In the genomic region with DNA sequence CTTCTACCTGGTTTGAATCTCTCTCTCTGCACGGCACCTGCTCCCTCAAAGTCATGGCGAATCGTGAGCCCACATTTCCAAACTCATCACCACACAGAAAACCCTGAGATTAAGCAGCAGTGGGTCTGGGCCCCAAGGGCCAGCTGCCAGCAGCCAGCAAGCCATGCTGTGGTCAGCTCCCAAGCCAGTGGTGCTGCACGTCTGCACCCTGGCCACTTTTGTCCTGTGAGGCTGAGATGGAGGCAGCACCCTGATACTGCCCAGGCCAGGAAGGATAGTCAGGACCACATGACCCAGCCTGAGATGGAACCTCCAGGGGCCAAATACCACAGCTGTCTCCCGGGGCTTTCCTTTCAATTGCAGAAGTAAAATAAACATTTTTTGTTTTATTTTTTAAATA, we compare ENCODE assay signal across 13 cellular contexts. TPM values are rescaled to one million over a fixed set of nuclear protein-coding genes. Genes with fewer than 3 reads are reported as not detected.
DNase-seq lines count a peak whose midpoint lies in the region; ATAC-seq and TF ChIP-seq lines count a peak whose summit lies in the region.
"Had no signal": no experiment of that assay in that cellular context is flagged by ENCODE, and none has a peak within 500 bp of the region (broad histone marks: within the 10 kb centered on the region; RNA-seq: fewer than 3 reads in every experiment).

No MANE protein-coding gene starts in this region.

- H3K4me3 ChIP-seq in liver (ENCODE audit: low read depth in 1 of 3, low read length in 3 of 3), result no peak overlapping the region
- H3K4me3 ChIP-seq in right lobe of liver, result no peak overlapping the region
- H3K4me3 ChIP-seq in lower lobe of right lung, result no peak overlapping the region
- H3K4me3 ChIP-seq in vagina, result no peak overlapping the region

- POLR2A ChIA-PET in WTC11 (lab: Charles Lee), result no interaction called here

- H3K27me3 ChIP-seq in liver (ENCODE audit: control insufficient read depth in 4 of 4, insufficient read depth in 4 of 4, low read length in 3 of 4) (no peaks in the 10 kb centered on the region), right lobe of liver (no peaks in the 10 kb centered on the region), lower lobe of right lung (ENCODE audit: low read depth) (no peaks in the 10 kb centered on the region), vagina (no peaks in the 10 kb centered on the region)
- H3K27me3 ChIP-seq: heart left ventricle had no signal

- no peak for TF ChIP-seq RAD21 in liver (IDR thresholded peaks at IDR 0.05)

- H3K36me3 ChIP-seq in liver (ENCODE audit: control insufficient read depth in 4 of 4, insufficient read depth in 3 of 4, low read depth in 1 of 4, low read length in 3 of 4) (no peaks in the 10 kb centered on the region), right lobe of liver (no peaks in the 10 kb centered on the region), lower lobe of right lung (no peaks in the 10 kb centered on the region), vagina (no peaks in the 10 kb centered on the region)

- 80% methylated on average over 5 of the region's 5 CpGs for WGBS in liver
- 50% methylated on average over 2 of the region's 5 CpGs for WGBS in right lobe of liver (ENCODE audit: insufficient coverage, low coverage, low lambda C conversion rate, missing lambda C conversion rate)

- no peak for DNase-seq in right lobe of liver
- no peak for DNase-seq in activated T-helper 1 cell treated with anti-CD3 and anti-CD28 coated beads, Interleukin-12 subunit alpha, Interleukin-12 subunit beta, Interleukin-2, Interleukin-4 antibody, amounts not matched to agents 30 ng/mL and 10 ng/mL and 1 ng/mL, durations not matched to agents 14 hours and 24 hours and 36 hours (ENCODE audit: low spot score)
- DNase-seq in lower lobe of right lung, result no peak
- DNase-seq in vagina (ENCODE audit: extremely low spot score in 2 of 2), result no peak
- no peak for DNase-seq in 8988T
- DNase-seq in WTC11 (ENCODE audit: low spot score), result no peak
- DNase-seq in activated gamma-delta T cell treated with Interleukin-2 at 50 U/mL for 16 hours, result no peak
- DNase-seq: heart left ventricle, KBM-7, left ventricle myocardium superior, NCI-H187 treated with DMSO at 0.1 percent for 48 hours, occipital lobe had no signal

- TF ChIP-seq POLR2A in right lobe of liver (IDR thresholded peaks at IDR 0.05) (no peak), vagina (IDR thresholded peaks at IDR 0.05) (no peak)

- no peaks in the 10 kb centered on the region for H3K27me3 Mint-ChIP-seq in activated T-helper 1 cell treated with anti-CD3 and anti-CD28 coated beads, Interleukin-12 subunit alpha, Interleukin-12 subunit beta, Interleukin-2, Interleukin-4 antibody, amounts not matched to agents 30 ng/mL and 10 ng/mL and 1 ng/mL, durations not matched to agents 14 hours and 24 hours and 36 hours (ENCODE audit: insufficient read depth)
- H3K27me3 Mint-ChIP-seq in WTC11 (ENCODE audit: low read depth), result 0 out of 2 replicates have a peak, but pooled peaks cover under 1% of the 10 kb centered on the region

- intact Hi-C loops in right lobe of liver (cut with DNase I), result no loop called here
- intact Hi-C loops in activated T-helper 1 cell treated with anti-CD3 and anti-CD28 coated beads, Interleukin-12 subunit alpha, Interleukin-12 subunit beta, Interleukin-2, Interleukin-4 antibody, amounts not matched to agents 30 ng/mL and 10 ng/mL and 1 ng/mL, durations not matched to agents 14 hours and 24 hours and 36 hours (cut with micrococcal nuclease), result loop anchor here (2.0 to 10.0 kb wide), 3 partner anchors 27 to 911 kb away; no protein-coding TSS in a partner anchor
- intact Hi-C loops in lower lobe of right lung (cut with DNase I), result no loop called here
- intact Hi-C loops in vagina (cut with DNase I), result no loop called here

- ATAC-seq in right lobe of liver (no peak), lower lobe of right lung (no peak), WTC11 (no peak)
- ATAC-seq: heart left ventricle, left ventricle myocardium superior had no signal

- no peak for TF ChIP-seq CTCF in liver (IDR thresholded peaks at IDR 0.05; ENCODE audit: low read depth, low read length, missing input control)
- TF ChIP-seq CTCF in right lobe of liver (IDR thresholded peaks at IDR 0.05), result no peak
- TF ChIP-seq CTCF in lower lobe of right lung (IDR thresholded peaks at IDR 0.05), result no peak
- TF ChIP-seq CTCF in vagina (IDR thresholded peaks at IDR 0.05), result no peak
- TF ChIP-seq CTCF in WTC11 (IDR thresholded peaks at IDR 0.05), result no peak

- H3K9ac ChIP-seq in liver (ENCODE audit: low read depth in 1 of 2, low read length in 2 of 2), result no peak overlapping the region

- H3K9me3 ChIP-seq in liver (ENCODE audit: control insufficient read depth in 4 of 4, low read length in 3 of 4) (no peaks in the 10 kb centered on the region), right lobe of liver (no peaks in the 10 kb centered on the region), lower lobe of right lung (no peaks in the 10 kb centered on the region), vagina (no peaks in the 10 kb centered on the region)
- H3K9me3 ChIP-seq: heart left ventricle had no signal

- H3K36me3 Mint-ChIP-seq in activated T-helper 1 cell treated with anti-CD3 and anti-CD28 coated beads, Interleukin-12 subunit alpha, Interleukin-12 subunit beta, Interleukin-2, Interleukin-4 antibody, amounts not matched to agents 30 ng/mL and 10 ng/mL and 1 ng/mL, durations not matched to agents 14 hours and 24 hours and 36 hours (ENCODE audit: low read depth), result peaks cover 25% of the 10 kb centered on the region
- peaks cover 9% of the 10 kb centered on the region for H3K36me3 Mint-ChIP-seq in WTC11

- H3K4me3 Mint-ChIP-seq in activated T-helper 1 cell treated with anti-CD3 and anti-CD28 coated beads, Interleukin-12 subunit alpha, Interleukin-12 subunit beta, Interleukin-2, Interleukin-4 antibody, amounts not matched to agents 30 ng/mL and 10 ng/mL and 1 ng/mL, durations not matched to agents 14 hours and 24 hours and 36 hours, result peak overlapping the region; percentile 89
- H3K4me3 Mint-ChIP-seq in WTC11, result no peak overlapping the region

- peak overlapping the region; percentile 99 for H3K27ac Mint-ChIP-seq in activated T-helper 1 cell treated with anti-CD3 and anti-CD28 coated beads, Interleukin-12 subunit alpha, Interleukin-12 subunit beta, Interleukin-2, Interleukin-4 antibody, amounts not matched to agents 30 ng/mL and 10 ng/mL and 1 ng/mL, durations not matched to agents 14 hours and 24 hours and 36 hours
- H3K27ac Mint-ChIP-seq in WTC11, result no peak overlapping the region

- peaks cover 51% of the 10 kb centered on the region for H3K4me1 Mint-ChIP-seq in activated T-helper 1 cell treated with anti-CD3 and anti-CD28 coated beads, Interleukin-12 subunit alpha, Interleukin-12 subunit beta, Interleukin-2, Interleukin-4 antibody, amounts not matched to agents 30 ng/mL and 10 ng/mL and 1 ng/mL, durations not matched to agents 14 hours and 24 hours and 36 hours (ENCODE audit: low read depth)
- peaks cover 21% of the 10 kb centered on the region for H3K4me1 Mint-ChIP-seq in WTC11

- no peaks in the 10 kb centered on the region for H3K9me3 Mint-ChIP-seq in activated T-helper 1 cell treated with anti-CD3 and anti-CD28 coated beads, Interleukin-12 subunit alpha, Interleukin-12 subunit beta, Interleukin-2, Interleukin-4 antibody, amounts not matched to agents 30 ng/mL and 10 ng/mL and 1 ng/mL, durations not matched to agents 14 hours and 24 hours and 36 hours
- H3K9me3 Mint-ChIP-seq in WTC11, result 0 out of 2 replicates have a peak, but pooled peaks cover 6% of the 10 kb centered on the region

- H3K4me1 ChIP-seq in liver (ENCODE audit: control insufficient read depth in 4 of 4, insufficient read depth in 4 of 4, low read length in 3 of 4), result peaks cover 0 to 3% (median 3%) of the 10 kb centered on the region in 4 donors
- no peaks in the 10 kb centered on the region for H3K4me1 ChIP-seq in right lobe of liver
- H3K4me1 ChIP-seq in lower lobe of right lung, result peaks cover 65% of the 10 kb centered on the region
- peaks cover 32% of the 10 kb centered on the region for H3K4me1 ChIP-seq in vagina

- H3K27ac ChIP-seq in liver (ENCODE audit: low read depth in 1 of 2, low read length in 2 of 2) (peak overlapping the region; percentile 72 to 82), right lobe of liver (peak overlapping the region in 1 of 3 donors; percentile 86), lower lobe of right lung (peak overlapping the region; percentile 84), vagina (peak overlapping the region; percentile 69)

- CTCF ChIA-PET in WTC11 (lab: Charles Lee), result interaction anchor here (1.2 kb wide), 1 partner anchor 9 kb away, joined by 3 read pairs; no protein-coding TSS in a partner anchor

TF ChIP-seq in liver, 16 proteins besides CTCF, POLR2A, EP300 and RAD21:
- TF ChIP-seq, protein P1, sequence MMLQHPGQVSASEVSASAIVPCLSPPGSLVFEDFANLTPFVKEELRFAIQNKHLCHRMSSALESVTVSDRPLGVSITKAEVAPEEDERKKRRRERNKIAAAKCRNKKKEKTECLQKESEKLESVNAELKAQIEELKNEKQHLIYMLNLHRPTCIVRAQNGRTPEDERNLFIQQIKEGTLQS (IDR thresholded peaks at IDR 0.05), result no peak
TF ChIP-seq in liver: peak in this region for 0.

RNA-seq across cellular contexts. Expression of gene RASSF2, which starts 7.8 kb away (rescaled TPM):
- total RNA-seq in liver (10 to 100 TPM in 1 of 2 donors, 1 to 10 TPM in 1; 7.2 to 14.6 TPM), right lobe of liver (1 to 10 TPM; 2.0 to 4.8 (median 4.2) TPM), lower lobe of right lung (29.7 TPM), vagina (9.3 TPM), WTC11 (2021) (7.4 to 8.6 TPM (median 8.4 TPM) in 3 replicates)
- polyA plus RNA-seq in liver, result 1 to 10 TPM; 1.2 to 2.2 TPM
- total RNA-seq in activated T-helper 1 cell treated with anti-CD3 and anti-CD28 coated beads, Interleukin-12 subunit alpha, Interleukin-12 subunit beta, Interleukin-2, Interleukin-4 antibody, amounts not matched to agents 30 ng/mL and 10 ng/mL and 1 ng/mL, durations not matched to agents 14 hours and 24 hours and 36 hours, result 43.7 and 44.7 TPM in 2 replicates
